1 cellular context compared by ENCODE assay signal in the genomic region with DNA sequence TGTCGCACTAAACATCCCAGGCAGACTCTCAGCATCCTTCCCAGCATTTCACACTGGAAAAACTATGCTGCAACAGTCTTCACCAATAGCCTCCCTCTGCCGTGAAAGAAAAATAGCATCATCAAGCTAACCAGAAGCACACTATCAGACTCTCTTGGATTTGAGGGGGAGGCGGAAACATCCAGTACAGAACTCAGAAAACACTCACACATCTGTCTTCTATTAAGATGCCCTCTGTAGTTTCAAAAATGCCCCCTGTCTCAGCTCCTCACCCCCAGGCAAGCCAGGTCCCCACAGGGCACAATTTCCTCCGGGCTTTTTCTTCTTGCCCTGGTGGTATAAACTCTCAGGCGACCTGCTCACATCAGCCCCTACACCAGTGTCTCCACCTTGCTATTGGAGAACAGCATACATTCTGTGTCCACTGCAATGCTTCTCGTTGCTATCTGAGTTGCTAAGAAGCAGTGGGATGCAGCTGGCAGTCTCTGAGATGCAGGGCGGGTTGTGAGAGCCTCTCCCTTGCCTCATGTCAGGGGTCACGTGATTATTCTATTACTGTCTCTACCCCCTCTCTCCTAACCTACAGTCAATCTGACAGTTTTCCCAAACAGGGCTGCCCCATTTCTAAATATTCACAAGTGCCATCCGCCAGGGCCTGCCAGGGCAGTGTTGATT.
TF ChIP-seq lines count a peak whose summit lies in the region.

No MANE protein-coding gene starts in this region.

TF ChIP-seq in GM23338, 12 proteins besides CTCF, POLR2A, EP300 and RAD21 (continued from another document):
- TF ChIP-seq, protein P1, sequence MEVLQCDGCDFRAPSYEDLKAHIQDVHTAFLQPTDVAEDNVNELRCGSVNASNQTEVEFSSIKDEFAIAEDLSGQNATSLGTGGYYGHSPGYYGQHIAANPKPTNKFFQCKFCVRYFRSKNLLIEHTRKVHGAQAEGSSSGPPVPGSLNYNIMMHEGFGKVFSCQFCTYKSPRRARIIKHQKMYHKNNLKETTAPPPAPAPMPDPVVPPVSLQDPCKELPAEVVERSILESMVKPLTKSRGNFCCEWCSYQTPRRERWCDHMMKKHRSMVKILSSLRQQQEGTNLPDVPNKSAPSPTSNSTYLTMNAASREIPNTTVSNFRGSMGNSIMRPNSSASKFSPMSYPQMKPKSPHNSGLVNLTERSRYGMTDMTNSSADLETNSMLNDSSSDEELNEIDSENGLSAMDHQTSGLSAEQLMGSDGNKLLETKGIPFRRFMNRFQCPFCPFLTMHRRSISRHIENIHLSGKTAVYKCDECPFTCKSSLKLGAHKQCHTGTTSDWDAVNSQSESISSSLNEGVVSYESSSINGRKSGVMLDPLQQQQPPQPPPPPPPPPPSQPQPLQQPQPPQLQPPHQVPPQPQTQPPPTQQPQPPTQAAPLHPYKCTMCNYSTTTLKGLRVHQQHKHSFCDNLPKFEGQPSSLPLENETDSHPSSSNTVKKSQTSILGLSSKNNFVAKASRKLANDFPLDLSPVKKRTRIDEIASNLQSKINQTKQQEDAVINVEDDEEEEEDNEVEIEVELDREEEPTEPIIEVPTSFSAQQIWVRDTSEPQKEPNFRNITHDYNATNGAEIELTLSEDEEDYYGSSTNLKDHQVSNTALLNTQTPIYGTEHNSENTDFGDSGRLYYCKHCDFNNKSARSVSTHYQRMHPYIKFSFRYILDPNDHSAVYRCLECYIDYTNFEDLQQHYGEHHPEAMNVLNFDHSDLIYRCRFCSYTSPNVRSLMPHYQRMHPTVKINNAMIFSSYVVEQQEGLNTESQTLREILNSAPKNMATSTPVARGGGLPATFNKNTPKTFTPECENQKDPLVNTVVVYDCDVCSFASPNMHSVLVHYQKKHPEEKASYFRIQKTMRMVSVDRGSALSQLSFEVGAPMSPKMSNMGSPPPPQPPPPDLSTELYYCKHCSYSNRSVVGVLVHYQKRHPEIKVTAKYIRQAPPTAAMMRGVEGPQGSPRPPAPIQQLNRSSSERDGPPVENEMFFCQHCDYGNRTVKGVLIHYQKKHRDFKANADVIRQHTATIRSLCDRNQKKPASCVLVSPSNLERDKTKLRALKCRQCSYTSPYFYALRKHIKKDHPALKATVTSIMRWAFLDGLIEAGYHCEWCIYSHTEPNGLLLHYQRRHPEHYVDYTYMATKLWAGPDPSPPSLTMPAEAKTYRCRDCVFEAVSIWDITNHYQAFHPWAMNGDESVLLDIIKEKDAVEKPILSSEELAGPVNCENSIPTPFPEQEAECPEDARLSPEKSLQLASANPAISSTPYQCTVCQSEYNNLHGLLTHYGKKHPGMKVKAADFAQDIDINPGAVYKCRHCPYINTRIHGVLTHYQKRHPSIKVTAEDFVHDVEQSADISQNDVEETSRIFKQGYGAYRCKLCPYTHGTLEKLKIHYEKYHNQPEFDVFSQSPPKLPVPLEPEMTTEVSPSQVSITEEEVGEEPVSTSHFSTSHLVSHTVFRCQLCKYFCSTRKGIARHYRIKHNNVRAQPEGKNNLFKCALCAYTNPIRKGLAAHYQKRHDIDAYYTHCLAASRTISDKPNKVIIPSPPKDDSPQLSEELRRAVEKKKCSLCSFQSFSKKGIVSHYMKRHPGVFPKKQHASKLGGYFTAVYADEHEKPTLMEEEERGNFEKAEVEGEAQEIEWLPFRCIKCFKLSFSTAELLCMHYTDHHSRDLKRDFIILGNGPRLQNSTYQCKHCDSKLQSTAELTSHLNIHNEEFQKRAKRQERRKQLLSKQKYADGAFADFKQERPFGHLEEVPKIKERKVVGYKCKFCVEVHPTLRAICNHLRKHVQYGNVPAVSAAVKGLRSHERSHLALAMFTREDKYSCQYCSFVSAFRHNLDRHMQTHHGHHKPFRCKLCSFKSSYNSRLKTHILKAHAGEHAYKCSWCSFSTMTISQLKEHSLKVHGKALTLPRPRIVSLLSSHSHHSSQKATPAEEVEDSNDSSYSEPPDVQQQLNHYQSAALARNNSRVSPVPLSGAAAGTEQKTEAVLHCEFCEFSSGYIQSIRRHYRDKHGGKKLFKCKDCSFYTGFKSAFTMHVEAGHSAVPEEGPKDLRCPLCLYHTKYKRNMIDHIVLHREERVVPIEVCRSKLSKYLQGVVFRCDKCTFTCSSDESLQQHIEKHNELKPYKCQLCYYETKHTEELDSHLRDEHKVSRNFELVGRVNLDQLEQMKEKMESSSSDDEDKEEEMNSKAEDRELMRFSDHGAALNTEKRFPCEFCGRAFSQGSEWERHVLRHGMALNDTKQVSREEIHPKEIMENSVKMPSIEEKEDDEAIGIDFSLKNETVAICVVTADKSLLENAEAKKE (CRISPR knock-in tag; IDR thresholded peaks at IDR 0.05) = no peak
- TF ChIP-seq ZNF331 (CRISPR knock-in tag; IDR thresholded peaks at IDR 0.05; ENCODE audit: low read depth) (no peak), STAT1 (IDR thresholded peaks at IDR 0.05; ENCODE audit: unreplicated experiment) (no peak), ZNF114 (CRISPR knock-in tag; IDR thresholded peaks at IDR 0.05) (no peak)
- TF ChIP-seq, protein P2, sequence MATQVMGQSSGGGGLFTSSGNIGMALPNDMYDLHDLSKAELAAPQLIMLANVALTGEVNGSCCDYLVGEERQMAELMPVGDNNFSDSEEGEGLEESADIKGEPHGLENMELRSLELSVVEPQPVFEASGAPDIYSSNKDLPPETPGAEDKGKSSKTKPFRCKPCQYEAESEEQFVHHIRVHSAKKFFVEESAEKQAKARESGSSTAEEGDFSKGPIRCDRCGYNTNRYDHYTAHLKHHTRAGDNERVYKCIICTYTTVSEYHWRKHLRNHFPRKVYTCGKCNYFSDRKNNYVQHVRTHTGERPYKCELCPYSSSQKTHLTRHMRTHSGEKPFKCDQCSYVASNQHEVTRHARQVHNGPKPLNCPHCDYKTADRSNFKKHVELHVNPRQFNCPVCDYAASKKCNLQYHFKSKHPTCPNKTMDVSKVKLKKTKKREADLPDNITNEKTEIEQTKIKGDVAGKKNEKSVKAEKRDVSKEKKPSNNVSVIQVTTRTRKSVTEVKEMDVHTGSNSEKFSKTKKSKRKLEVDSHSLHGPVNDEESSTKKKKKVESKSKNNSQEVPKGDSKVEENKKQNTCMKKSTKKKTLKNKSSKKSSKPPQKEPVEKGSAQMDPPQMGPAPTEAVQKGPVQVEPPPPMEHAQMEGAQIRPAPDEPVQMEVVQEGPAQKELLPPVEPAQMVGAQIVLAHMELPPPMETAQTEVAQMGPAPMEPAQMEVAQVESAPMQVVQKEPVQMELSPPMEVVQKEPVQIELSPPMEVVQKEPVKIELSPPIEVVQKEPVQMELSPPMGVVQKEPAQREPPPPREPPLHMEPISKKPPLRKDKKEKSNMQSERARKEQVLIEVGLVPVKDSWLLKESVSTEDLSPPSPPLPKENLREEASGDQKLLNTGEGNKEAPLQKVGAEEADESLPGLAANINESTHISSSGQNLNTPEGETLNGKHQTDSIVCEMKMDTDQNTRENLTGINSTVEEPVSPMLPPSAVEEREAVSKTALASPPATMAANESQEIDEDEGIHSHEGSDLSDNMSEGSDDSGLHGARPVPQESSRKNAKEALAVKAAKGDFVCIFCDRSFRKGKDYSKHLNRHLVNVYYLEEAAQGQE (IDR thresholded peaks at IDR 0.05; ENCODE audit: unreplicated experiment) = no peak
TF ChIP-seq in GM23338: peak in this region for 0.
